In the genomic region with DNA sequence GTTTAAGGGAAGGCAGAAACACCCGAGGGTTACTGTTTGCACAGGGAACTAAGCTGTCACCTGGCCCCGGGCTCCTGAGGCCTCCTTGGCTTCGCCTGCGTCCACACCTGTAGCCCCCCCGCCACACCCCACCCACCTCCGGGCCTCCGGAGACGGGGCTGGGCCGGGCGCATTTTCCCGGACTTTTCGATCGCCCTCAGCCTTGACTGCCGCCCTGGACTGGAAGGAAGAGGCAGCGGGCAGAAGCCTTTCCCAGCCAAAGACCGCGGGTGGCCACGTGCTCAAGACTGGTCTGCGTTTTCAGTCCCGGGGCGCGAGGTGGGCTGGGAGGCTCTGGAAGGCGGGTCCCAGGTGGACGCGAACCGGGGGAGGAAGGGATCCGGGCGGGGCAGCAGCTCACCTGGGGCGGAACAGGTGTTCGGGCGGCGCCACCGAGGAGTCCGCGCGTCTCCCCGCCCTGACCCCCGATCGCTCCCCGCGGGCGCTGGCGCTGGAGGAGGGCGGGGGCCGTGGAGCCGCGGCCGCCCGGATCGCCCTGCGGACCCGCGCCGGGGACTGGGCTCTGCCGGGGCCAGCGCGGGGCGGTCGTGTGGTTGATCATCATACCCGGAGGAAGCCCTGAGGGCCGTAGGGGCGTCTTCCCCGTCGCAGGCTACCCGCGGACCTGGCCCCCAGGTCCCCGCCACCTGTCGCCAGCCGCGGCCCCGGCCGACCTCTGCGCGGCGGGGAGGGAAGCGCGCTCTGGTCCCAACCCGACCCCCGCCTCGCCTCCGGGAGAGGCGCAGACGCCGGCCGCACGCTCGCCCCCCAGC, we compare ENCODE assay signal across 8 cellular contexts. TPM values are rescaled to one million over a fixed set of nuclear protein-coding genes. Genes with fewer than 3 reads are reported as not detected.
A peak's percentile ranks its signal among the peaks of the same experiment; 100 is the strongest.
DNase-seq lines count a peak whose midpoint lies in the region; ATAC-seq, FAIRE-seq and TF ChIP-seq lines count a peak whose summit lies in the region.

No MANE protein-coding gene starts in this region.

- ATAC-seq in sciatic nerve = no peak

- H3K4me1 ChIP-seq in SK-N-SH (ENCODE audit: control insufficient read depth in 1 of 2, insufficient read depth in 2 of 2, low read depth in 1 of 2, low read length in 1 of 2) = peaks cover 8 to 23% of the 10 kb centered on the region in 2 experiments; a peak in 3 of 4 replicates
- peaks cover 16% of the 10 kb centered on the region for H3K4me1 ChIP-seq in astrocyte (ENCODE audit: insufficient read depth, low read length)
- peaks cover 2% of the 10 kb centered on the region; the same call in 1 of the 2 replicates for H3K4me1 ChIP-seq in iPS DF 6.9 (ENCODE audit: control insufficient read depth, insufficient read depth, low read length)

- DNase-seq in SK-N-SH (no peak), astrocyte (ENCODE audit: low read depth) (peak; percentile 36), iPS DF 6.9 (ENCODE audit: low read depth, low spot score) (no peak), sciatic nerve (ENCODE audit: low spot score) (peak; percentile 78), HTR-8/SVneo (ENCODE audit: insufficient read length, low spot score) (no peak)
- DNase-seq in effector CD4-positive, alpha-beta T cell = no peak

- H3K4me3 ChIP-seq in GM08714 (ENCODE audit: low read length) = peak overlapping the region; percentile 80
- peak overlapping the region; percentile 98 to 100 for H3K4me3 ChIP-seq in SK-N-SH (ENCODE audit: low read depth in 2 of 2, low read length in 1 of 2)
- peak overlapping the region; percentile 47 for H3K4me3 ChIP-seq in astrocyte (ENCODE audit: insufficient read depth, low read depth, low read length)
- H3K4me3 ChIP-seq in iPS DF 6.9 (ENCODE audit: low read length) = peak overlapping the region; percentile 56; the same call in 1 of the 2 replicates

- H4K20me1 ChIP-seq in SK-N-SH (ENCODE audit: insufficient read depth) (peaks cover 33% of the 10 kb centered on the region), astrocyte (ENCODE audit: insufficient read depth, low read length) (peaks cover 24% of the 10 kb centered on the region)

- peaks cover 3% of the 10 kb centered on the region for H3K4me1 Mint-ChIP-seq in astrocyte (ENCODE audit: low read depth, unreplicated experiment)

- TF ChIP-seq CTCF in SK-N-SH (IDR thresholded peaks at IDR 0.05) (no peak), astrocyte (IDR thresholded peaks at IDR 0.05; ENCODE audit: insufficient read depth, low read depth, low read length) (no peak)

- TF ChIP-seq RAD21 in Ishikawa (IDR thresholded peaks at IDR 0.05; ENCODE audit: low read depth) (no peak), SK-N-SH (IDR thresholded peaks at IDR 0.05; ENCODE audit: low read length) (no peak)

- H3K27ac Mint-ChIP-seq in astrocyte (ENCODE audit: unreplicated experiment) = peak overlapping the region; percentile 96

- CTCF ChIA-PET in SK-N-SH (lab: Yijun Ruan, JAX) = interaction anchor here (0.6 to 1.9 kb wide), 19 partner anchors 38 to 1587 kb away, joined by 3 to 24 read pairs (median 3); no protein-coding TSS in a partner anchor

- FAIRE-seq in astrocyte (lab: Jason Lieb, UNC) (no peak), HTR-8/SVneo (lab: Jason Lieb, UNC) (no peak)

- H3K27ac ChIP-seq in SK-N-SH (ENCODE audit: low read depth in 2 of 2, low read length in 1 of 2) (peak overlapping the region; percentile 74 to 97), astrocyte (ENCODE audit: low read depth, low read length) (peak overlapping the region; percentile 21), iPS DF 6.9 (ENCODE audit: low read length) (no peak overlapping the region)

- no peaks in the 10 kb centered on the region for H3K36me3 Mint-ChIP-seq in astrocyte (ENCODE audit: low read depth, unreplicated experiment)

- H3K79me2 ChIP-seq in SK-N-SH (ENCODE audit: insufficient read depth) (peaks cover 42% of the 10 kb centered on the region), astrocyte (ENCODE audit: insufficient read depth, low read length) (peaks cover 25% of the 10 kb centered on the region)

- no peaks in the 10 kb centered on the region; the same call in 1 of the 2 replicates for H3K9me3 ChIP-seq in SK-N-SH
- no peaks in the 10 kb centered on the region for H3K9me3 ChIP-seq in astrocyte (ENCODE audit: insufficient read depth, low read depth, low read length)
- H3K9me3 ChIP-seq in iPS DF 6.9 (ENCODE audit: control insufficient read depth, insufficient read depth, low read length) = no peaks in the 10 kb centered on the region

- under 1% methylated on average over 9 of the region's 87 CpGs for WGBS in SK-N-SH (ENCODE audit: low lambda C conversion rate)
- no CpG with 5 or more reads among the region's 87 CpGs for WGBS in iPS DF 6.9 (ENCODE audit: insufficient coverage, insufficient read length)

- POLR2A ChIA-PET in SK-N-SH (lab: Yijun Ruan, JAX) = interaction anchor here (0.7 to 1.0 kb wide), 3 partner anchors 104 to 148 kb away, joined by 3 to 4 read pairs (median 3); no protein-coding TSS in a partner anchor

- no peaks in the 10 kb centered on the region for H3K9me2 ChIP-seq in SK-N-SH

- H3K27me3 Mint-ChIP-seq in astrocyte (ENCODE audit: low read depth, unreplicated experiment) = peaks cover 2% of the 10 kb centered on the region

- no peak overlapping the region; the same call in 1 of the 2 replicates for H2AFZ ChIP-seq in SK-N-SH (ENCODE audit: low read depth)
- peak overlapping the region; percentile 63 for H2AFZ ChIP-seq in astrocyte (ENCODE audit: low read depth, low read length)

- H3K27me3 ChIP-seq in SK-N-SH (ENCODE audit: insufficient read depth) (no peaks in the 10 kb centered on the region), astrocyte (ENCODE audit: insufficient read depth, low read length) (no peaks in the 10 kb centered on the region), iPS DF 6.9 (ENCODE audit: control insufficient read depth, insufficient read depth, low read length) (peaks cover 6% of the 10 kb centered on the region; the same call in 1 of the 2 replicates)

- intact Hi-C loops in sciatic nerve (cut with DNase I) = loop anchor here (5.0 to 10.0 kb wide), 3 partner anchors 60 to 1580 kb away; no protein-coding TSS in a partner anchor

- H3K36me3 ChIP-seq in SK-N-SH (replicated peaks in 1 of 2; ENCODE audit: control insufficient read depth in 1 of 2, insufficient read depth in 2 of 2, low read length in 1 of 2) (peaks cover 0 to 20% of the 10 kb centered on the region in 2 experiments), astrocyte (ENCODE audit: insufficient read depth, low read length) (no peaks in the 10 kb centered on the region), iPS DF 6.9 (ENCODE audit: control insufficient read depth, insufficient read depth, low read length) (no peaks in the 10 kb centered on the region)

- TF ChIP-seq EP300 in Ishikawa (IDR thresholded peaks at IDR 0.05; ENCODE audit: borderline replicate concordance) (no peak), SK-N-SH (IDR thresholded peaks at IDR 0.05; ENCODE audit: borderline replicate concordance in 1 of 2, low read depth in 1 of 2, low read length in 1 of 2) (no peak)

- H3K9ac ChIP-seq in SK-N-SH (peak overlapping the region; percentile 92), astrocyte (ENCODE audit: low read length) (peak overlapping the region; percentile 64)

- H3K4me3 Mint-ChIP-seq in astrocyte (ENCODE audit: unreplicated experiment) = peak overlapping the region; percentile 85

- peak overlapping the region; percentile 92 for H3K4me2 ChIP-seq in SK-N-SH
- H3K4me2 ChIP-seq in astrocyte (ENCODE audit: low read length) = peak overlapping the region; percentile 84

- H3F3A ChIP-seq in SK-N-SH (replicated peaks; ENCODE audit: insufficient read depth) = peaks cover 37% of the 10 kb centered on the region

- H3K9me3 Mint-ChIP-seq in astrocyte (ENCODE audit: unreplicated experiment) = no peaks in the 10 kb centered on the region

TF ChIP-seq in Ishikawa, 13 proteins besides CTCF, POLR2A, EP300 and RAD21 (continues in another document):
- TF ChIP-seq FOXM1 (IDR thresholded peaks at IDR 0.05; ENCODE audit: borderline replicate concordance, low read depth) (no peak), TCF12 (IDR thresholded peaks at IDR 0.05; ENCODE audit: low read depth) (0 out of 2 replicates have a peak, but pooled peaks have one; percentile 34), EGR1 (IDR thresholded peaks at IDR 0.05) (0 out of 2 replicates have a peak, but pooled peaks have one; percentile 13), TEAD4 (IDR thresholded peaks at IDR 0.05) (no peak), CREB1 (IDR thresholded peaks at IDR 0.05; ENCODE audit: low read depth) (no peak), NFIC (IDR thresholded peaks at IDR 0.05) (no peak), TAF1 (IDR thresholded peaks at IDR 0.05; ENCODE audit: low read depth) (no peak)
- TF ChIP-seq, protein P1, sequence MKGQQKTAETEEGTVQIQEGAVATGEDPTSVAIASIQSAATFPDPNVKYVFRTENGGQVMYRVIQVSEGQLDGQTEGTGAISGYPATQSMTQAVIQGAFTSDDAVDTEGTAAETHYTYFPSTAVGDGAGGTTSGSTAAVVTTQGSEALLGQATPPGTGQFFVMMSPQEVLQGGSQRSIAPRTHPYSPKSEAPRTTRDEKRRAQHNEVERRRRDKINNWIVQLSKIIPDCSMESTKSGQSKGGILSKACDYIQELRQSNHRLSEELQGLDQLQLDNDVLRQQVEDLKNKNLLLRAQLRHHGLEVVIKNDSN (IDR thresholded peaks at IDR 0.05) = peak; percentile 77

TF ChIP-seq in SK-N-SH, 30 proteins besides CTCF, POLR2A, EP300 and RAD21 (continues in another document):
- TF ChIP-seq RFX5 (IDR thresholded peaks at IDR 0.05; ENCODE audit: low read length) (no peak), TEAD4 (IDR thresholded peaks at IDR 0.05; ENCODE audit: borderline replicate concordance, insufficient read depth) (peak; percentile 59; the same call in 1 of the 2 replicates), YY1 (IDR thresholded peaks at IDR 0.05; ENCODE audit: low read depth) (no peak)
- TF ChIP-seq, protein P2, sequence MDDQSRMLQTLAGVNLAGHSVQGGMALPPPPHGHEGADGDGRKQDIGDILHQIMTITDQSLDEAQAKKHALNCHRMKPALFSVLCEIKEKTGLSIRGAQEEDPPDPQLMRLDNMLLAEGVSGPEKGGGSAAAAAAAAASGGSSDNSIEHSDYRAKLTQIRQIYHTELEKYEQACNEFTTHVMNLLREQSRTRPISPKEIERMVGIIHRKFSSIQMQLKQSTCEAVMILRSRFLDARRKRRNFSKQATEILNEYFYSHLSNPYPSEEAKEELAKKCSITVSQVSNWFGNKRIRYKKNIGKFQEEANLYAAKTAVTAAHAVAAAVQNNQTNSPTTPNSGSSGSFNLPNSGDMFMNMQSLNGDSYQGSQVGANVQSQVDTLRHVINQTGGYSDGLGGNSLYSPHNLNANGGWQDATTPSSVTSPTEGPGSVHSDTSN (IDR thresholded peaks at IDR 0.05) = peak; percentile 40
- TF ChIP-seq, protein P3, sequence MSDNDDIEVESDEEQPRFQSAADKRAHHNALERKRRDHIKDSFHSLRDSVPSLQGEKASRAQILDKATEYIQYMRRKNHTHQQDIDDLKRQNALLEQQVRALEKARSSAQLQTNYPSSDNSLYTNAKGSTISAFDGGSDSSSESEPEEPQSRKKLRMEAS (IDR thresholded peaks at IDR 0.05; ENCODE audit: low read depth) = peak; percentile 94

RNA-seq across cellular contexts. Expression of a gene that starts 3.2 kb away (rescaled TPM):
- 385 and 459 TPM in 2 replicates for polyA plus RNA-seq in SK-N-SH (2012; rRNA removed)
- 248 and 348 TPM in 2 replicates for polyA plus RNA-seq in SK-N-SH (2012; cell fraction: cytosol; rRNA removed)
- 418 and 472 TPM in 2 replicates for polyA plus RNA-seq in SK-N-SH (2012; cell fraction: nucleus; rRNA removed)
- 7.7 and 13.6 TPM in 2 replicates for total RNA-seq in astrocyte
- total RNA-seq in sciatic nerve = 95.8 TPM

Comparison
In these comparisons a context has a peak if more than half of its experiments do, and no peak if none do; other contexts are left out.
1. H3K4me3 ChIP-seq: peak in every context shown above with its lines; median percentile 99 in SK-N-SH; 80 in GM08714; 56 in iPS DF 6.9; 47 in astrocyte.
2. DNase-seq: peak in astrocyte (single experiment) and sciatic nerve (single experiment); none in SK-N-SH (single experiment), iPS DF 6.9 (single experiment), effector CD4-positive, alpha-beta T cell (single experiment) and HTR-8/SVneo (single experiment).